26 cellular contexts compared by ENCODE assay signal in the genomic region with DNA sequence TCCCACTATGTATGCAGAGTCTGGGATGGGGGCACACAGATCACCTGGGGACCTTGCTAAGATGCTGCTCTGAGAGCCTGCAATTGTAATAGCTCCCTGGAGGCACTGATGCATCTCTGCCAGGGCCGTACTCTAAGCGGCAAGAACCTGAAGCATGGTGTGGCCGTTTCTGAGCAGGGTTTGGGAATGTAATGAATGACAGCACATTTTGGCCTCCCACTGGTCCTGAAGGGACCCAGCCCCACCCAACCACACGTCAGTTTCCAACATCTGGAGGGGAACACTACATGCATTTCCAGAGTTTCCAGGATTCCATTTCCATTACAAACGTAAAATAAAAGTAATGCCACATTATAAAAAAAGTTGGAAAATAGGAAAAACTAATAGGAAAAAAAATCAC. TPM values are rescaled to one million over a fixed set of nuclear protein-coding genes. Genes with fewer than 3 reads are reported as not detected.
A peak's percentile ranks its signal among the peaks of the same experiment; 100 is the strongest.
DNase-seq lines count a peak whose midpoint lies in the region; ATAC-seq and TF ChIP-seq lines count a peak whose summit lies in the region.
"Had no signal": no experiment of that assay in that cellular context is flagged by ENCODE, and none has a peak within 500 bp of the region (broad histone marks: within the 10 kb centered on the region; RNA-seq: fewer than 3 reads in every experiment).

No MANE protein-coding gene starts in this region.

- H3K36me3 ChIP-seq in smooth muscle cell (ENCODE audit: low read depth) = peaks cover 6% of the 10 kb centered on the region

- H3K27ac ChIP-seq in smooth muscle cell (ENCODE audit: low read depth) = peak overlapping the region; percentile 53
- H3K27ac ChIP-seq: epithelial cell of prostate, SJSA1 had no signal

- no peak overlapping the region for H2AFZ ChIP-seq in smooth muscle cell (ENCODE audit: low read depth)

- H3K79me2 ChIP-seq in smooth muscle cell (ENCODE audit: low read depth) = peaks cover 81% of the 10 kb centered on the region

- peaks cover 9% of the 10 kb centered on the region for H3K27me3 Mint-ChIP-seq in glutamatergic neuron (ENCODE audit: unreplicated experiment)
- H3K27me3 Mint-ChIP-seq: activated CD4-positive, alpha-beta T cell treated with anti-CD3 and anti-CD28 coated beads for 36 hours; B cell had no signal

- ATAC-seq in left cardiac atrium (no peak), HG03097 (IDR thresholded peaks at IDR 0.05; ENCODE audit: low FRiP score, unreplicated experiment) (no peak), GM18519 (IDR thresholded peaks at IDR 0.05; ENCODE audit: low FRiP score, unreplicated experiment) (no peak)
- ATAC-seq: activated CD4-positive, alpha-beta T cell treated with anti-CD3 and anti-CD28 coated beads for 36 hours; activated T-cell treated with anti-CD3 and anti-CD28 coated beads, Interleukin-2, amount 50 U/mL, for 72 hours had no signal

- 92% methylated on average over 5 of the region's 5 CpGs for WGBS in smooth muscle cell (ENCODE audit: low lambda C conversion rate)

- peaks cover 2% of the 10 kb centered on the region for H3K9me3 Mint-ChIP-seq in glutamatergic neuron (ENCODE audit: unreplicated experiment)
- H3K9me3 Mint-ChIP-seq: activated naive CD4-positive, alpha-beta T cell treated with anti-CD3 and anti-CD28 coated beads for 36 hours; activated T-cell treated with anti-CD3 and anti-CD28 coated beads, Interleukin-2, amount 50 U/mL, for 72 hours had no signal

- TF ChIP-seq CTCF in glutamatergic neuron (IDR thresholded peaks at IDR 0.05; ENCODE audit: partially characterized antibody, unreplicated experiment) = no peak
- no peak for TF ChIP-seq CTCF in smooth muscle cell (IDR thresholded peaks at IDR 0.05; ENCODE audit: borderline replicate concordance, insufficient read depth, poor library complexity, severe bottlenecking)

- no peak overlapping the region for H3K27ac Mint-ChIP-seq in glutamatergic neuron (ENCODE audit: unreplicated experiment)
- H3K27ac Mint-ChIP-seq: activated CD4-positive, alpha-beta T cell treated with anti-CD3 and anti-CD28 coated beads for 36 hours; activated naive CD4-positive, alpha-beta T cell treated with anti-CD3 and anti-CD28 coated beads for 36 hours; activated T-cell treated with anti-CD3 and anti-CD28 coated beads, Interleukin-2, amount 50 U/mL, for 72 hours; B cell; naive B cell had no signal

- no peak overlapping the region for H3K4me2 ChIP-seq in smooth muscle cell

- H3F3A ChIP-seq in smooth muscle cell (ENCODE audit: low read depth) = peaks cover 2% of the 10 kb centered on the region

- no peak overlapping the region for H3K9ac ChIP-seq in smooth muscle cell (ENCODE audit: low read depth)

- H3K27me3 ChIP-seq in smooth muscle cell (ENCODE audit: low read depth) = no peaks in the 10 kb centered on the region
- H3K27me3 ChIP-seq: cardiac muscle cell, right atrium auricular region, SJSA1 had no signal

- H3K4me3 Mint-ChIP-seq in glutamatergic neuron (ENCODE audit: unreplicated experiment) = no peak overlapping the region
- H3K4me3 Mint-ChIP-seq: activated CD4-positive, alpha-beta T cell treated with anti-CD3 and anti-CD28 coated beads for 36 hours; activated naive CD4-positive, alpha-beta T cell treated with anti-CD3 and anti-CD28 coated beads for 36 hours; activated T-cell treated with anti-CD3 and anti-CD28 coated beads, Interleukin-2, amount 50 U/mL, for 72 hours; B cell; naive B cell had no signal

- H3K4me3 ChIP-seq in smooth muscle cell = no peak overlapping the region
- H3K4me3 ChIP-seq: cardiac muscle cell, right atrium auricular region, SJSA1 had no signal

- H3K36me3 Mint-ChIP-seq in glutamatergic neuron (ENCODE audit: unreplicated experiment) = peaks cover 6% of the 10 kb centered on the region

- DNase-seq in left cardiac atrium = peak; percentile 17
- no peak for DNase-seq in cardiac septum (ENCODE audit: low spot score)
- DNase-seq in glutamatergic neuron = peak; percentile 4
- no peak for DNase-seq in smooth muscle cell (lab: John Stamatoyannopoulos, UW; ENCODE audit: unreplicated experiment)
- no peak for DNase-seq in OCI-M1 (lab: John Stamatoyannopoulos, UW)
- DNase-seq in NK-92 treated with Interleukin-12 subunit alpha and Interleukin-12 subunit beta, amount 100 ng/mL, for 24 hours (lab: John Stamatoyannopoulos, UW) = no peak
- DNase-seq: activated CD4-positive, alpha-beta T cell treated with anti-CD3 and anti-CD28 coated beads for 36 hours; activated naive CD4-positive, alpha-beta T cell treated with anti-CD3 and anti-CD28 coated beads for 36 hours; activated T-cell treated with anti-CD3 and anti-CD28 coated beads, Interleukin-2, amount 50 U/mL, for 72 hours; amygdala; Caco-2; kidney glomerular epithelial cell; mesendoderm; naive B cell; NCI-H1105; NCI-H2029 treated with DMSO at 0.1 percent for 48 hours; NCI-H446 treated with DMSO at 0.1 percent for 48 hours; stimulated activated CD4-positive, alpha-beta T cell treated with anti-CD3 and anti-CD28 coated beads, Interleukin-15, amount 100 ng/mL, for 24 hours; T-helper 1 cell had no signal

- H3K9me3 ChIP-seq in smooth muscle cell (replicated peaks; ENCODE audit: low read depth) = no peaks in the 10 kb centered on the region
- H3K9me3 ChIP-seq: Caco-2, right atrium auricular region, SJSA1 had no signal

- peaks cover 19% of the 10 kb centered on the region for H3K4me1 Mint-ChIP-seq in glutamatergic neuron (ENCODE audit: low read depth, unreplicated experiment)
- H3K4me1 Mint-ChIP-seq: B cell, naive B cell had no signal

- intact Hi-C loops in left cardiac atrium (cut with DNase I) (no loop called here), cardiac septum (cut with DNase I) (no loop called here)

- peaks cover 30% of the 10 kb centered on the region for H3K4me1 ChIP-seq in smooth muscle cell (ENCODE audit: low read depth)

- peaks cover 52% of the 10 kb centered on the region for H4K20me1 ChIP-seq in smooth muscle cell (ENCODE audit: low read depth)

RNA-seq across cellular contexts. Expression of gene ZCCHC24, which starts 14.0 kb away (rescaled TPM):
- 10 to 100 TPM; 52.9 to 56.6 TPM for total RNA-seq in left cardiac atrium
- total RNA-seq in cardiac septum = 56.6 TPM
- 3.0 TPM for total RNA-seq in glutamatergic neuron (ENCODE audit: unreplicated experiment)
- total RNA-seq in smooth muscle cell = 21.9 and 28.0 TPM in 2 replicates
- 30.6 and 52.1 TPM in 2 replicates for polyA plus RNA-seq in smooth muscle cell

Comparison
In these comparisons a context has a peak if more than half of its experiments do, and no peak if none do; other contexts are left out.
1. DNase-seq: peak in left cardiac atrium (single experiment) and glutamatergic neuron (single experiment); none in cardiac septum (single experiment), smooth muscle cell (single experiment), OCI-M1 (single experiment) and NK-92 treated with Interleukin-12 subunit alpha and Interleukin-12 subunit beta, amount 100 ng/mL, for 24 hours (single experiment).